ENCODE assay signal across 11 cellular contexts in genomic region chr16:78005881-78006280, GRCh38. TPM values are rescaled to one million over a fixed set of nuclear protein-coding genes. Genes with fewer than 3 reads are reported as not detected.
DNase-seq lines count a peak whose midpoint lies in the region; TF ChIP-seq lines count a peak whose summit lies in the region.
"Had no signal": no experiment of that assay in that cellular context is flagged by ENCODE, and none has a peak within 500 bp of the region (broad histone marks: within the 10 kb centered on the region; RNA-seq: fewer than 3 reads in every experiment).

No MANE protein-coding gene starts in this region.

- H3K27me3 Mint-ChIP-seq in endothelial cell (ENCODE audit: unreplicated experiment), result peaks cover 4% of the 10 kb centered on the region

- H3K4me1 Mint-ChIP-seq in endothelial cell (ENCODE audit: unreplicated experiment), result no peaks in the 10 kb centered on the region
- H3K4me1 Mint-ChIP-seq: activated naive CD8-positive, alpha-beta T cell treated with anti-CD3 and anti-CD28 coated beads, Interleukin-2, amount 10 ng/mL, durations not matched to agents 7 days and 5 days had no signal

- H3K27ac Mint-ChIP-seq in endothelial cell (ENCODE audit: unreplicated experiment), result no peak overlapping the region
- H3K27ac Mint-ChIP-seq: activated naive CD8-positive, alpha-beta T cell treated with anti-CD3 and anti-CD28 coated beads, Interleukin-2, amount 10 ng/mL, durations not matched to agents 7 days and 5 days had no signal

- TF ChIP-seq CTCF in GM10266 (IDR thresholded peaks at IDR 0.05; ENCODE audit: control insufficient read depth, insufficient read depth, low read depth, missing control alignments) (peak; percentile 18), endothelial cell (IDR thresholded peaks at IDR 0.05; ENCODE audit: unreplicated experiment) (peak; percentile 47)

- no peaks in the 10 kb centered on the region for H3K9me3 Mint-ChIP-seq in endothelial cell (ENCODE audit: unreplicated experiment)
- H3K9me3 Mint-ChIP-seq: activated naive CD8-positive, alpha-beta T cell treated with anti-CD3 and anti-CD28 coated beads, Interleukin-2, amount 10 ng/mL, durations not matched to agents 7 days and 5 days had no signal

- no peak overlapping the region for H3K4me3 Mint-ChIP-seq in endothelial cell (ENCODE audit: unreplicated experiment)
- H3K4me3 Mint-ChIP-seq: activated naive CD8-positive, alpha-beta T cell treated with anti-CD3 and anti-CD28 coated beads, Interleukin-2, amount 10 ng/mL, durations not matched to agents 7 days and 5 days had no signal

- peak; percentile 20 for DNase-seq in DMS53 (lab: John Stamatoyannopoulos, UW)
- no peak for DNase-seq in DMS53 treated with DMSO at 0.1 percent for 48 hours (lab: John Stamatoyannopoulos, UW; ENCODE audit: unreplicated experiment)
- DNase-seq in GM10266 (ENCODE audit: extremely low spot score), result peak; percentile 13
- DNase-seq in NCI-H146 treated with DMSO at 0.1 percent for 48 hours (lab: John Stamatoyannopoulos, UW; ENCODE audit: unreplicated experiment), result peak; percentile 1
- peak; percentile 22 for DNase-seq in endothelial cell (ENCODE audit: low spot score)
- DNase-seq in stimulated activated naive CD4-positive, alpha-beta T cell treated with Interleukin-2 at 50 U/mL for 16 hours (lab: John Stamatoyannopoulos, UW), result no peak
- DNase-seq in NCI-H446 (lab: John Stamatoyannopoulos, UW), result no peak
- DNase-seq in GM19240 (ENCODE audit: insufficient read length, low spot score), result no peak
- DNase-seq: activated naive CD8-positive, alpha-beta T cell treated with anti-CD3 and anti-CD28 coated beads, Interleukin-2, amount 10 ng/mL, durations not matched to agents 7 days and 5 days; effector CD8-positive, alpha-beta T cell; stimulated activated naive CD4-positive, alpha-beta T cell had no signal

- no peaks in the 10 kb centered on the region for H3K36me3 Mint-ChIP-seq in endothelial cell (ENCODE audit: low read depth, unreplicated experiment)
- H3K36me3 Mint-ChIP-seq: activated naive CD8-positive, alpha-beta T cell treated with anti-CD3 and anti-CD28 coated beads, Interleukin-2, amount 10 ng/mL, durations not matched to agents 7 days and 5 days had no signal

RNA-seq across cellular contexts. Expression of gene CLEC3A, which starts 16.5 kb away (rescaled TPM):
- total RNA-seq in endothelial cell (ENCODE audit: unreplicated experiment), result not detected
- total RNA-seq: activated naive CD8-positive, alpha-beta T cell treated with anti-CD3 and anti-CD28 coated beads, Interleukin-2, amount 10 ng/mL, durations not matched to agents 7 days and 5 days had no signal

Comparison
In these comparisons a context has a peak if more than half of its experiments do, and no peak if none do; other contexts are left out.
1. DNase-seq: peak in DMS53 (single experiment), GM10266 (single experiment), NCI-H146 treated with DMSO at 0.1 percent for 48 hours (single experiment) and endothelial cell (single experiment); none in DMS53 treated with DMSO at 0.1 percent for 48 hours (single experiment), stimulated activated naive CD4-positive, alpha-beta T cell treated with Interleukin-2 at 50 U/mL for 16 hours (single experiment), NCI-H446 (0 of 2) and GM19240 (single experiment).